In genomic region chr7:111853231-111853990, GRCh38 we compare ENCODE assay signal across 1 cellular context.
TF ChIP-seq lines count a peak whose summit lies in the region.

No MANE protein-coding gene starts in this region.

TF ChIP-seq in H1, 55 proteins besides CTCF, POLR2A, EP300 and RAD21:
- no peak for TF ChIP-seq SIRT6 (IDR thresholded peaks at IDR 0.05; ENCODE audit: low read length)
- no peak for TF ChIP-seq NANOG (IDR thresholded peaks at IDR 0.05; ENCODE audit: insufficient read depth, low read depth, low read length, poor library complexity, severe bottlenecking)
- no peak for TF ChIP-seq ATF2 (IDR thresholded peaks at IDR 0.05; ENCODE audit: low read length)
- no peak for TF ChIP-seq TAF1 (IDR thresholded peaks at IDR 0.05; ENCODE audit: low read depth, low read length)
- no peak for TF ChIP-seq CBX5 (IDR thresholded peaks at IDR 0.05; ENCODE audit: low read depth, low read length)
- no peak for TF ChIP-seq JUN (IDR thresholded peaks at IDR 0.05; ENCODE audit: low read depth, low read length)
- no peak for TF ChIP-seq PHF8 (conservative IDR thresholded peaks at IDR 0.05; ENCODE audit: low read depth, low read length)
- no peak for TF ChIP-seq EGR1 (IDR thresholded peaks at IDR 0.05; ENCODE audit: borderline replicate concordance, low read depth, low read length)
- TF ChIP-seq TCF12 (IDR thresholded peaks at IDR 0.05; ENCODE audit: low read depth, low read length) = no peak
- no peak for TF ChIP-seq SP4 (IDR thresholded peaks at IDR 0.05; ENCODE audit: low read length)
- no peak for TF ChIP-seq EZH2 (IDR thresholded peaks at IDR 0.05; ENCODE audit: low read depth, low read length, severe bottlenecking)
- no peak for TF ChIP-seq CREB1 (IDR thresholded peaks at IDR 0.05)
- TF ChIP-seq CHD1 (IDR thresholded peaks at IDR 0.05; ENCODE audit: low read depth, low read length) = no peak
- TF ChIP-seq RXRA (IDR thresholded peaks at IDR 0.05; ENCODE audit: insufficient read depth, low read depth, low read length) = no peak
- TF ChIP-seq CTBP2 (IDR thresholded peaks at IDR 0.05; ENCODE audit: borderline replicate concordance, insufficient read depth, insufficient read length, low read length) = no peak
- TF ChIP-seq SP1 (IDR thresholded peaks at IDR 0.05; ENCODE audit: low read depth, low read length) = no peak
- no peak for TF ChIP-seq SUZ12 (IDR thresholded peaks at IDR 0.05; ENCODE audit: low read length)
